In the genomic region with DNA sequence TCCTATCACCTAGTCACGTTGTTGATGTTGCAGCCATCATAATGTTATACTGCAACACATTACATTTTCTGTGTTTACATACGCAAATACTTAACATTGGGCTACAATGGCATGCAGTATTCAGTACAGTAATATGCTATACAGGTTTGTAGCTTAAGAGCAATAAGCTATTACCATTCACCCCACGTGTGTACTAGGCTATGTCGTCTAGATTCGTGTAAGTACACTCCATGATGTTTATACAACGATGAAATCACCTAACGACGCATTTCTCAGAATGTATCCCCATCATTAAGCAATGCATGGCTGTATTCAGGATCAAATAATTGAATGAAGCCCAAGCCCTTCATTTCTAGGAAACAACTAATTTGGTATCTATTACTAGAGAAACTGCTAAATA, we compare ENCODE assay signal across 20 cellular contexts. TPM values are rescaled to one million over a fixed set of nuclear protein-coding genes. Genes with fewer than 3 reads are reported as not detected.
A peak's percentile ranks its signal among the peaks of the same experiment; 100 is the strongest.
DNase-seq lines count a peak whose midpoint lies in the region; ATAC-seq, FAIRE-seq and TF ChIP-seq lines count a peak whose summit lies in the region.
"Had no signal": no experiment of that assay in that cellular context is flagged by ENCODE, and none has a peak within 500 bp of the region (broad histone marks: within the 10 kb centered on the region; RNA-seq: fewer than 3 reads in every experiment).

No MANE protein-coding gene starts in this region.

- H3K27me3 ChIP-seq in lower lobe of right lung (ENCODE audit: low read depth): no peaks in the 10 kb centered on the region
- H3K27me3 ChIP-seq in trophoblast cell (ENCODE audit: insufficient read depth, low read length): no peaks in the 10 kb centered on the region

- no peak overlapping the region for H3K4me3 ChIP-seq in lower lobe of right lung
- H3K4me3 ChIP-seq in trophoblast cell (ENCODE audit: low read depth, low read length): no peak overlapping the region
- H3K4me3 ChIP-seq: A549 had no signal

- H4K12ac ChIP-seq in trophoblast cell (ENCODE audit: low read depth, low read length): no peak overlapping the region

- no peak overlapping the region for H4K8ac ChIP-seq in trophoblast cell (ENCODE audit: low read depth, low read length)

- no peak overlapping the region for H2AFZ ChIP-seq in trophoblast cell (ENCODE audit: insufficient read depth, low read length, poor library complexity)

- H3K9ac ChIP-seq in trophoblast cell (ENCODE audit: low read length): no peak overlapping the region

- no peak overlapping the region for H3K23ac ChIP-seq in trophoblast cell (ENCODE audit: low read length)

- no peaks in the 10 kb centered on the region for H3K79me2 ChIP-seq in trophoblast cell (ENCODE audit: control insufficient read depth, insufficient read depth, low read length, poor library complexity)

- H2BK5ac ChIP-seq in trophoblast cell (ENCODE audit: low read depth, low read length, poor library complexity): no peak overlapping the region

- intact Hi-C loops in lower lobe of right lung (cut with DNase I): no loop called here
- intact Hi-C loops in left colon (cut with DNase I, micrococcal nuclease): no loop called here

- H3K4ac ChIP-seq in trophoblast cell (ENCODE audit: low read depth, low read length): no peak overlapping the region

- peak; percentile 74 for FAIRE-seq in HTR-8/SVneo (lab: Jason Lieb, UNC)
- FAIRE-seq: A549, D721Med, G401.6, GM12891, GM19239, H1 had no signal

- no peak overlapping the region for H3K4me2 ChIP-seq in trophoblast cell (ENCODE audit: low read length)
- H3K4me2 ChIP-seq: A549 had no signal

- H3K9me3 ChIP-seq in lower lobe of right lung (no peaks in the 10 kb centered on the region), trophoblast cell (ENCODE audit: insufficient read depth, low read depth, low read length) (no peaks in the 10 kb centered on the region)
- H3K9me3 ChIP-seq: A549 had no signal

- H3K79me1 ChIP-seq in trophoblast cell (ENCODE audit: low read length): no peaks in the 10 kb centered on the region

- H3K4me1 ChIP-seq in lower lobe of right lung (peaks cover 11% of the 10 kb centered on the region), trophoblast cell (ENCODE audit: control insufficient read depth in 1 of 2, insufficient read depth in 2 of 2, low read length in 2 of 2) (no peaks in the 10 kb centered on the region)
- H3K4me1 ChIP-seq: A549, Caco-2 had no signal

- ATAC-seq in lower lobe of right lung: peak; percentile 75 to 77
- ATAC-seq in left colon: no peak
- ATAC-seq: A549 had no signal

- no peak for TF ChIP-seq CTCF in lower lobe of right lung (IDR thresholded peaks at IDR 0.05)

- H4K91ac ChIP-seq in trophoblast cell (ENCODE audit: low read depth, low read length): no peak overlapping the region

- H3K27ac ChIP-seq in lower lobe of right lung (no peak overlapping the region), trophoblast cell (ENCODE audit: low read depth, low read length) (no peak overlapping the region)
- H3K27ac ChIP-seq: 22Rv1, A549, C4-2B had no signal

- H2BK120ac ChIP-seq in trophoblast cell (ENCODE audit: insufficient read depth, low read length, poor library complexity): no peak overlapping the region

- H3K36me3 ChIP-seq in lower lobe of right lung (no peaks in the 10 kb centered on the region), trophoblast cell (ENCODE audit: control insufficient read depth in 1 of 2, insufficient read depth in 2 of 2, low read length in 2 of 2) (no peaks in the 10 kb centered on the region)

- H2BK12ac ChIP-seq in trophoblast cell (ENCODE audit: low read length): no peak overlapping the region

- no peak overlapping the region for H2AK5ac ChIP-seq in trophoblast cell (ENCODE audit: low read length)

- WGBS in trophoblast cell (ENCODE audit: extremely low coverage, insufficient coverage, insufficient read length): no CpG with 5 or more reads among the region's 8 CpGs

- DNase-seq in DMS53 (lab: John Stamatoyannopoulos, UW) (peak; percentile 41), DMS53 treated with DMSO at 0.1 percent for 48 hours (lab: John Stamatoyannopoulos, UW; ENCODE audit: unreplicated experiment) (no peak), HTR-8/SVneo (ENCODE audit: insufficient read length, low spot score) (no peak), NCI-H526 (lab: John Stamatoyannopoulos, UW) (peak; percentile 61 to 67), lower lobe of right lung (no peak), NCI-H446 treated with DMSO at 0.1 percent for 48 hours (lab: John Stamatoyannopoulos, UW) (no peak), left colon (no peak), trophoblast cell (no peak)
- DNase-seq: AML-193; Caco-2; CD4-positive, alpha-beta T cell; H9 had no signal

- no peak overlapping the region for H3K14ac ChIP-seq in trophoblast cell (ENCODE audit: low read length)

- no peak overlapping the region for H3K18ac ChIP-seq in trophoblast cell (ENCODE audit: low read length)

RNA-seq across cellular contexts. Expression of a gene that starts 43.4 kb away (rescaled TPM):
- total RNA-seq in lower lobe of right lung (39.0 TPM), left colon (10 to 100 TPM; 30.6 to 35.8 TPM)
- 142 and 155 TPM in 2 replicates for polyA plus RNA-seq in trophoblast cell (2013)

Comparison
In these comparisons a context has a peak if more than half of its experiments do, and no peak if none do; other contexts are left out.
1. DNase-seq: peak in DMS53 (single experiment) and NCI-H526 (2 of 2); none in DMS53 treated with DMSO at 0.1 percent for 48 hours (single experiment), HTR-8/SVneo (single experiment), lower lobe of right lung (single experiment), NCI-H446 treated with DMSO at 0.1 percent for 48 hours (single experiment), left colon (0 of 2) and trophoblast cell (0 of 2).